Comparison of ENCODE assay signal across 11 cellular contexts in genomic region chr14:96267336-96267735, GRCh38. TPM values are rescaled to one million over a fixed set of nuclear protein-coding genes. Genes with fewer than 3 reads are reported as not detected.
DNase-seq lines count a peak whose midpoint lies in the region; ATAC-seq and TF ChIP-seq lines count a peak whose summit lies in the region.
"Had no signal": no experiment of that assay in that cellular context is flagged by ENCODE, and none has a peak within 500 bp of the region (broad histone marks: within the 10 kb centered on the region; RNA-seq: fewer than 3 reads in every experiment).

No MANE protein-coding gene starts in this region.

- peak overlapping the region; percentile 73 for H4K5ac ChIP-seq in IMR-90 (ENCODE audit: low read depth, low read length)

- H4K8ac ChIP-seq in IMR-90 (ENCODE audit: low read depth in 2 of 2, low read length in 2 of 2) = peak overlapping the region; percentile 67 to 88; a peak in 3 of 4 replicates

- no peaks in the 10 kb centered on the region for H3K27me3 ChIP-seq in IMR-90 (ENCODE audit: control insufficient read depth, insufficient read depth, low read length)

- H4K91ac ChIP-seq in IMR-90 (ENCODE audit: insufficient read depth, low read depth, low read length) = peak overlapping the region; percentile 95

- in situ Hi-C loops in IMR-90 (cut with MboI; ENCODE audit: low sequenced_read_pairs) = loop anchor here (25.0 kb wide), 1 partner anchor 730 kb away; the partner anchor contains the start of gene GLRX5
- in situ Hi-C loops in SK-MEL-5 (cut with HindIII; ENCODE audit: low pct_unique_long_range_greater_than_20kb, low sequenced_read_pairs) = no loop called here

- BruUV-seq in IMR-90 (replicated peaks; lab: Mats Ljungman, UMichigan) = no TSS peak

- 0% methylated on average over 2 of the region's 3 CpGs; no CpG with 5 or more reads in 1 of the 2 experiments for WGBS in IMR-90 (ENCODE audit: extremely low coverage in 2 of 2, insufficient read length in 1 of 2), 2 experiments

- H3K18ac ChIP-seq in IMR-90 (ENCODE audit: low read depth, low read length) = peak overlapping the region; percentile 85

- no peak for TF ChIP-seq RAD21 in IMR-90 (IDR thresholded peaks at IDR 0.05; ENCODE audit: low read length)

- no peak for TF ChIP-seq CTCF in IMR-90 (conservative IDR thresholded peaks at IDR 0.05; ENCODE audit: low read depth, low read length)

- 0 out of 2 replicates have a peak, but pooled peaks cover 2% of the 10 kb centered on the region for H3K9me3 ChIP-seq in IMR-90 (ENCODE audit: control insufficient read depth, insufficient read depth, low read length)

- no peak overlapping the region for H3K9ac ChIP-seq in IMR-90 (ENCODE audit: low read depth, low read length)

- dilution Hi-C loops in IMR-90 (cut with HindIII; ENCODE audit: low sequenced_read_pairs, unreplicated experiment) = no loop called here

- peak overlapping the region; percentile 98 for H2BK20ac ChIP-seq in IMR-90 (ENCODE audit: low read depth, low read length)

- H2BK15ac ChIP-seq in IMR-90 (ENCODE audit: low read depth, low read length) = peak overlapping the region; percentile 18; the same call in 1 of the 3 replicates

- H3K4me2 ChIP-seq in IMR-90 (ENCODE audit: low read depth, low read length) = no peak overlapping the region

- peaks cover 11% of the 10 kb centered on the region for H4K20me1 ChIP-seq in IMR-90 (ENCODE audit: insufficient read depth, low read length)

- peak overlapping the region; percentile 55 for H2AFZ ChIP-seq in IMR-90 (replicated peaks; ENCODE audit: low read length, poor library complexity)

- H3K4ac ChIP-seq in IMR-90 (ENCODE audit: low read depth, low read length) = peak overlapping the region; percentile 95

- peak overlapping the region; percentile 80 for H2AK9ac ChIP-seq in IMR-90 (replicated peaks; ENCODE audit: low read depth, low read length, poor library complexity)

- H2BK5ac ChIP-seq in IMR-90 (ENCODE audit: low read depth, low read length, poor library complexity, severe bottlenecking) = peak overlapping the region; percentile 86

- DNase-seq in AG08395 (ENCODE audit: low spot score) (peak; percentile 72), IMR-90 (peak; percentile 91), SK-MEL-5 (ENCODE audit: low read depth, low spot score) (peak; percentile 35), foreskin melanocyte (peak; percentile 66), NOMO-1 (lab: John Stamatoyannopoulos, UW; ENCODE audit: unreplicated experiment in 2 of 2) (no peak), occipital lobe (lab: John Stamatoyannopoulos, UW) (no peak), mesenteric fat pad (ENCODE audit: low spot score) (no peak)
- DNase-seq: CD4-positive, alpha-beta memory T cell; KG1; SW 1271 had no signal

- ATAC-seq in IMR-90 (ENCODE audit: low read depth) = peak; percentile 25
- ATAC-seq in GM19452 (IDR thresholded peaks at IDR 0.05; ENCODE audit: unreplicated experiment) = no peak

- H3K56ac ChIP-seq in IMR-90 (ENCODE audit: extremely low read depth, insufficient read depth, low read length) = peak overlapping the region; percentile 21; the same call in 1 of the 2 replicates

- intact Hi-C loops in IMR-90 (cut with micrococcal nuclease) = loop anchor here (5.0 to 10.0 kb wide), 2 partner anchors 145 to 733 kb away; partner anchors contain the start of gene GLRX5

- POLR2A ChIA-PET in IMR-90 (lab: Charles Lee; ENCODE audit: unreplicated experiment) = no interaction called here

- H3K79me1 ChIP-seq in IMR-90 (ENCODE audit: low read depth in 1 of 2, low read length in 2 of 2) = peaks cover 17 to 65% of the 10 kb centered on the region in 2 experiments

- peak; percentile 36; the same call in 1 of the 2 replicates for TF ChIP-seq POLR2A in IMR-90 (IDR thresholded peaks at IDR 0.05; ENCODE audit: low read depth, low read length)

- peak overlapping the region; percentile 89 for H2BK120ac ChIP-seq in IMR-90 (ENCODE audit: low read depth, low read length)

- H3K4me1 ChIP-seq in IMR-90 (ENCODE audit: control insufficient read depth, insufficient read depth, low read length) = peaks cover 39% of the 10 kb centered on the region

- peak overlapping the region; percentile 2 for H3K23ac ChIP-seq in IMR-90 (ENCODE audit: low read depth, low read length)

- H3K4me3 ChIP-seq in IMR-90 (ENCODE audit: insufficient read depth, low read depth, low read length) = no peak overlapping the region

- H3K14ac ChIP-seq in IMR-90 (replicated peaks; ENCODE audit: low read depth, low read length) = peak overlapping the region; percentile 68; the same call in 1 of the 2 replicates

- H2AK5ac ChIP-seq in IMR-90 (ENCODE audit: low read depth, low read length) = peak overlapping the region; percentile 84

- CTCF ChIA-PET in IMR-90 (lab: Yijun Ruan, JAX) = interaction anchor here (1.2 kb wide), 1 partner anchor 169 kb away, joined by 4 read pairs; no protein-coding TSS in a partner anchor

- peaks cover 47% of the 10 kb centered on the region for H3K36me3 ChIP-seq in IMR-90 (ENCODE audit: control insufficient read depth, insufficient read depth, low read length)

- peaks cover 28% of the 10 kb centered on the region for H3K9me1 ChIP-seq in IMR-90 (ENCODE audit: insufficient read depth, low read length)

- peak overlapping the region; percentile 70 for H3K27ac ChIP-seq in IMR-90 (ENCODE audit: insufficient read depth, low read length)

TF ChIP-seq in IMR-90, 13 proteins besides CTCF, POLR2A, EP300 and RAD21:
- TF ChIP-seq FOS (IDR thresholded peaks at IDR 0.05; ENCODE audit: low read depth, low read length) = no peak
- TF ChIP-seq MAFK (IDR thresholded peaks at IDR 0.05; ENCODE audit: low read depth, low read length) = no peak
- TF ChIP-seq USF2 (IDR thresholded peaks at IDR 0.05; ENCODE audit: low read depth, low read length) = no peak
- no peak for TF ChIP-seq ELK1 (IDR thresholded peaks at IDR 0.05; ENCODE audit: borderline replicate concordance, low read depth, low read length)
- TF ChIP-seq MXI1 (IDR thresholded peaks at IDR 0.05; ENCODE audit: borderline replicate concordance, low read depth, low read length) = no peak
- TF ChIP-seq CEBPB (IDR thresholded peaks at IDR 0.05; ENCODE audit: low read depth, low read length) = no peak
- no peak for TF ChIP-seq RFX5 (IDR thresholded peaks at IDR 0.05; ENCODE audit: low read depth, low read length)

RNA-seq across cellular contexts. Expression of gene BDKRB1, which starts 11.3 kb away (rescaled TPM):
- 51.4 and 56.5 TPM in 2 replicates for total RNA-seq in IMR-90 (2012; rRNA removed)
- polyA plus RNA-seq in IMR-90 (2012; rRNA removed) = 130 and 142 TPM in 2 replicates
- polyA plus RNA-seq in IMR-90 (2012; cell fraction: cytosol; rRNA removed) = 48.1 and 276 TPM in 2 replicates
- polyA plus RNA-seq in IMR-90 (2012; cell fraction: nucleus; rRNA removed; ENCODE audit: low replicate concordance) = 226 and 290 TPM in 2 replicates
- 0.53 TPM in 1 of 2 replicates, not detected in the other for total RNA-seq in SK-MEL-5 (2014; rRNA removed; shearing (Covaris generic))
- polyA plus RNA-seq in SK-MEL-5 (2015; cell fraction: cytosol; rRNA removed) = 0.25 and 0.27 TPM in 2 replicates
- polyA plus RNA-seq in SK-MEL-5 (2015; cell fraction: nucleus; rRNA removed) = 0.15 TPM in 1 of 2 replicates, not detected in the other
- not detected for total RNA-seq in occipital lobe
- total RNA-seq in mesenteric fat pad = 0.71 TPM
- total RNA-seq: CD4-positive, alpha-beta memory T cell had no signal
- polyA plus RNA-seq: CD4-positive, alpha-beta memory T cell had no signal

Comparison
In these comparisons a context has a peak if more than half of its experiments do, and no peak if none do; other contexts are left out.
1. DNase-seq: peak in AG08395 (single experiment), IMR-90 (single experiment), SK-MEL-5 (single experiment) and foreskin melanocyte (single experiment); none in NOMO-1 (0 of 2), occipital lobe (single experiment) and mesenteric fat pad (single experiment).
2. RNA of gene BDKRB1, which starts 11.3 kb away (total RNA-seq): 51.4 to 56.5 TPM in IMR-90; 0.71 TPM in mesenteric fat pad (single experiment), 0.53 TPM in SK-MEL-5 and not detected in occipital lobe (single experiment); every median in the first group is over 10 times any median in the second.